In the genomic region with DNA sequence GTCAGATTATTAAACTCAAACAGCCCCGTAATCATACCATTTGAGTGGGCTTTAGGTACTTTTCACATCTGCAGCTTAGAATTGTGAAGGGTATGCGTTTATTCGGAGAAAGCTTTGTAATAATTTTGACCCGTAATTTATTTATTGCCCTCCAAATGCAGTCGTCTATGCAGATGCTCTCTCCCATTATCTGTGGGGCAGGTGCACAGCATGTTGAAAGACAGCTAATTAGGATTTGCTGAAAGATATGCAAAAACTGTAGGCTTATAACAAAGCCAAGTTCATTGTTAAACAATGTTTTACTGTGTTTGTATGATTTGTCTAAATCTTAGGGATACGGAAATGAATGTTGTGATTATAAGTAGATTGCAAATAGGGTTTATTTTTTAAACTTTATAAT, we compare ENCODE assay signal across 17 cellular contexts.
DNase-seq lines count a peak whose midpoint lies in the region; ATAC-seq and TF ChIP-seq lines count a peak whose summit lies in the region.
"Had no signal": no experiment of that assay in that cellular context is flagged by ENCODE, and none has a peak within 500 bp of the region (broad histone marks: within the 10 kb centered on the region; RNA-seq: fewer than 3 reads in every experiment).

No MANE protein-coding gene starts in this region.

- ATAC-seq in left cardiac atrium (no peak), GM18517 (IDR thresholded peaks at IDR 0.05; ENCODE audit: unreplicated experiment) (no peak)
- ATAC-seq: Right ventricle myocardium inferior had no signal

- H3K4me2 ChIP-seq in PC-9: no peak overlapping the region
- H3K4me2 ChIP-seq: BLaER1, KMS-11 had no signal

- H3K27me3 ChIP-seq in HAP-1 (ENCODE audit: low read depth): no peaks in the 10 kb centered on the region
- no peaks in the 10 kb centered on the region for H3K27me3 ChIP-seq in iPS-20b (ENCODE audit: insufficient read depth, low read length)
- H3K27me3 ChIP-seq in PC-9 (ENCODE audit: insufficient read depth, low read depth): no peaks in the 10 kb centered on the region
- H3K27me3 ChIP-seq: BLaER1 had no signal

- in situ Hi-C loops in HAP-1 (cut with MboI; ENCODE audit: low sequenced_read_pairs): no loop called here

- BruUV-seq in PC-9 (replicated peaks; lab: Mats Ljungman, UMichigan): no TSS peak

- no peaks in the 10 kb centered on the region for H3K9me3 ChIP-seq in HAP-1
- H3K9me3 ChIP-seq in iPS-20b (ENCODE audit: insufficient read depth, low read depth, low read length): no peaks in the 10 kb centered on the region
- H3K9me3 ChIP-seq in PC-9 (ENCODE audit: insufficient read depth, low read depth): no peaks in the 10 kb centered on the region
- H3K9me3 ChIP-seq: BLaER1, Caco-2 had no signal

- CTCF ChIA-PET in PC-9 (lab: Charles Lee): no interaction called here

- intact Hi-C loops in PC-9 (cut with micrococcal nuclease; ENCODE audit: unreplicated experiment) (no loop called here), left cardiac atrium (cut with DNase I) (no loop called here)

- H4K20me1 ChIP-seq in PC-9 (ENCODE audit: insufficient read depth): no peaks in the 10 kb centered on the region

- DNase-seq in NCI-H1417 (lab: John Stamatoyannopoulos, UW) (peak in 2 of 3 experiments; percentile 55 to 84), NCI-H1417 treated with DMSO at 0.1 percent for 48 hours (lab: John Stamatoyannopoulos, UW) (no peak), HAP-1 (ENCODE audit: low spot score in 2 of 2) (peak; percentile 59 to 67), NCI-H1930 (lab: John Stamatoyannopoulos, UW) (peak; percentile 19 to 83), PC-9 (no peak), left cardiac atrium (no peak)
- DNase-seq: Caco-2; CD4-positive, alpha-beta T cell; NCI-H446 treated with DMSO at 0.1 percent for 48 hours; NK-92 treated with Interleukin-12 subunit alpha and Interleukin-12 subunit beta, amount 100 ng/mL, for 24 hours; T-helper 9 cell had no signal

- H3K4me1 ChIP-seq in HAP-1: peaks cover 37% of the 10 kb centered on the region
- peaks cover 21% of the 10 kb centered on the region for H3K4me1 ChIP-seq in iPS-20b (ENCODE audit: insufficient read depth, low read length)
- no peaks in the 10 kb centered on the region for H3K4me1 ChIP-seq in PC-9 (replicated peaks; ENCODE audit: insufficient read depth)
- H3K4me1 ChIP-seq: BLaER1, Caco-2 had no signal

- H3K79me2 ChIP-seq in PC-9 (ENCODE audit: low read depth): no peaks in the 10 kb centered on the region

- no peaks in the 10 kb centered on the region for H3F3A ChIP-seq in PC-9 (ENCODE audit: insufficient read depth, low read depth)

- H3K9ac ChIP-seq in iPS-20b (ENCODE audit: low read depth, low read length): 0 out of 2 replicates have a peak overlapping the region, but pooled peaks have one; percentile 19
- H3K9ac ChIP-seq: BLaER1, KMS-11 had no signal

- no peak overlapping the region for H3K27ac ChIP-seq in iPS-20b (ENCODE audit: low read length)
- H3K27ac ChIP-seq in PC-9: no peak overlapping the region
- H3K27ac ChIP-seq: 22Rv1, BLaER1, KMS-11 had no signal

- H3K36me3 ChIP-seq in HAP-1 (replicated peaks) (no peaks in the 10 kb centered on the region), iPS-20b (ENCODE audit: insufficient read depth, low read depth, low read length) (peaks cover 6% of the 10 kb centered on the region), PC-9 (ENCODE audit: low read depth) (no peaks in the 10 kb centered on the region)
- H3K36me3 ChIP-seq: BLaER1 had no signal

- POLR2A ChIA-PET in PC-9 (lab: Charles Lee; ENCODE audit: unreplicated experiment): no interaction called here

- H3K4me3 ChIP-seq in HAP-1 (no peak overlapping the region), iPS-20b (ENCODE audit: low read length) (no peak overlapping the region), PC-9 (no peak overlapping the region)
- H3K4me3 ChIP-seq: BLaER1 had no signal

- no peak for TF ChIP-seq CTCF in PC-9 (conservative IDR thresholded peaks at IDR 0.05)

- no peaks in the 10 kb centered on the region for H3K9me2 ChIP-seq in PC-9 (ENCODE audit: insufficient read depth)

- H2AFZ ChIP-seq in PC-9: no peak overlapping the region

Comparison
In these comparisons a context has a peak if more than half of its experiments do, and no peak if none do; other contexts are left out.
1. DNase-seq: peak in NCI-H1417 (2 of 3), HAP-1 (2 of 2) and NCI-H1930 (2 of 2); none in NCI-H1417 treated with DMSO at 0.1 percent for 48 hours (single experiment), PC-9 (0 of 2) and left cardiac atrium (single experiment).